ENCODE assay signal across 8 cellular contexts in genomic region chr1:209805875-209806760, GRCh38. TPM values are rescaled to one million over a fixed set of nuclear protein-coding genes. Genes with fewer than 3 reads are reported as not detected.
DNase-seq lines count a peak whose midpoint lies in the region; ATAC-seq and TF ChIP-seq lines count a peak whose summit lies in the region.

Gene IRF6 (minus strand): TSS chr1:209806142. CDS start chr1:209801413, 4,729 bp downstream.

- H3K27ac ChIP-seq in esophagus squamous epithelium = peak within 1 kb of the TSS; percentile 89 to 98 (median 97)
- H3K27ac ChIP-seq in naive thymus-derived CD4-positive, alpha-beta T cell (ENCODE audit: low read depth, low read length) = peak within 1 kb of the TSS; percentile 14

- H3K27me3 Mint-ChIP-seq in activated T-cell treated with anti-CD3 and anti-CD28 coated beads, Interleukin-2, amount 50 U/mL, for 4 hours (ENCODE audit: low read depth) = peaks cover 6% of the 10 kb centered on the region
- H3K27me3 Mint-ChIP-seq in naive thymus-derived CD4-positive, alpha-beta T cell = peaks cover 0 to 16% (median 10%) of the 10 kb centered on the region in 5 donors

- peak within 1 kb of the TSS; percentile 72 for H3K4me3 Mint-ChIP-seq in activated T-cell treated with anti-CD3 and anti-CD28 coated beads, Interleukin-2, amount 50 U/mL, for 4 hours
- H3K4me3 Mint-ChIP-seq in naive thymus-derived CD4-positive, alpha-beta T cell = peak within 1 kb of the TSS; percentile 59 to 97 (median 90)

- peak in 1 of 6 experiments; percentile 3 for TF ChIP-seq CTCF in esophagus squamous epithelium (IDR thresholded peaks at IDR 0.05)

- 10 to 13% methylated on average over 13 to 22 of the region's 46 CpGs for WGBS in esophagus squamous epithelium, 2 donors

- POLR2A ChIA-PET in naive thymus-derived CD4-positive, alpha-beta T cell (lab: Charles Lee) = interaction anchor here (1.1 to 1.9 kb wide), 3 partner anchors 17 to 23 kb away, joined by 4 to 11 read pairs (median 4); partner anchors contain the start of gene C1orf74

- DNase-seq in NCI-H345 treated with DMSO at 0.1 percent for 48 hours (lab: John Stamatoyannopoulos, UW; ENCODE audit: unreplicated experiment) = peak; percentile 71
- DNase-seq in activated T-cell treated with anti-CD3 and anti-CD28 coated beads, Interleukin-2, amount 50 U/mL, for 4 hours = peak; percentile 69
- peak; percentile 41 for DNase-seq in esophagus squamous epithelium (lab: John Stamatoyannopoulos, UW)
- DNase-seq in naive thymus-derived CD4-positive, alpha-beta T cell = peak in 8 of 9 donors; percentile 48 to 76 (median 70)
- DNase-seq in stimulated activated naive CD4-positive, alpha-beta T cell treated with Interleukin-2 at 50 U/mL for 16 hours (lab: John Stamatoyannopoulos, UW) = peak; percentile 31
- no peak for DNase-seq in middle frontal gyrus (ENCODE audit: extremely low spot score, low spot score)

- H3K36me3 Mint-ChIP-seq in activated T-cell treated with anti-CD3 and anti-CD28 coated beads, Interleukin-2, amount 50 U/mL, for 4 hours (ENCODE audit: insufficient read depth) = no peaks in the 10 kb centered on the region
- peaks cover 0 to 4% (median 0%) of the 10 kb centered on the region in 5 donors for H3K36me3 Mint-ChIP-seq in naive thymus-derived CD4-positive, alpha-beta T cell

- H3K4me1 ChIP-seq in esophagus squamous epithelium = peaks cover 6 to 82% (median 15%) of the 10 kb centered on the region in 3 donors
- peaks cover 0 to 6% of the 10 kb centered on the region in 2 donors for H3K4me1 ChIP-seq in naive thymus-derived CD4-positive, alpha-beta T cell (ENCODE audit: control insufficient read depth in 2 of 2, insufficient read depth in 2 of 2, low read length in 2 of 2)

- H3K9me3 ChIP-seq in esophagus squamous epithelium = no peaks in the 10 kb centered on the region
- no peaks in the 10 kb centered on the region for H3K9me3 ChIP-seq in naive thymus-derived CD4-positive, alpha-beta T cell (ENCODE audit: control insufficient read depth in 2 of 3, low read length in 3 of 3)

- peaks cover 11% of the 10 kb centered on the region for H3K4me1 Mint-ChIP-seq in activated T-cell treated with anti-CD3 and anti-CD28 coated beads, Interleukin-2, amount 50 U/mL, for 4 hours (ENCODE audit: low read depth)
- peaks cover 0 to 12% (median 9%) of the 10 kb centered on the region in 7 donors for H3K4me1 Mint-ChIP-seq in naive thymus-derived CD4-positive, alpha-beta T cell

- ATAC-seq in GM18502 (IDR thresholded peaks at IDR 0.05; ENCODE audit: poor library complexity, unreplicated experiment) = peak; percentile 94
- ATAC-seq in HG02970 (IDR thresholded peaks at IDR 0.05; ENCODE audit: low FRiP score, unreplicated experiment) = peak; percentile 87
- peak; percentile 84 to 88 for ATAC-seq in activated T-cell treated with anti-CD3 and anti-CD28 coated beads, Interleukin-2, amount 50 U/mL, for 4 hours
- ATAC-seq in naive thymus-derived CD4-positive, alpha-beta T cell = peak; percentile 95

- CTCF ChIA-PET in naive thymus-derived CD4-positive, alpha-beta T cell (lab: Charles Lee) = interaction anchor here (0.6 to 2.1 kb wide), 3 partner anchors 18 to 1562 kb away, joined by 3 to 6 read pairs (median 5); no protein-coding TSS in a partner anchor

- intact Hi-C loops in esophagus squamous epithelium (cut with DNase I) = no loop called here
- intact Hi-C loops in naive thymus-derived CD4-positive, alpha-beta T cell (cut with micrococcal nuclease) = loop anchor here (1.0 to 2.0 kb wide), 3 partner anchors 17 to 22 kb away; partner anchors contain the start of genes C1orf74 (in 1 of the 2) and UTP25 (in 1 of the 2)

- H3K4me3 ChIP-seq in esophagus squamous epithelium = peak within 1 kb of the TSS; percentile 60 to 79 (median 74)
- peak within 1 kb of the TSS; percentile 62 for H3K4me3 ChIP-seq in naive thymus-derived CD4-positive, alpha-beta T cell (ENCODE audit: low read length)

- H3K9me3 Mint-ChIP-seq in activated T-cell treated with anti-CD3 and anti-CD28 coated beads, Interleukin-2, amount 50 U/mL, for 4 hours = no peaks in the 10 kb centered on the region
- H3K9me3 Mint-ChIP-seq in naive thymus-derived CD4-positive, alpha-beta T cell = peaks cover 0 to 4% (median 0%) of the 10 kb centered on the region in 11 donors

- peaks cover 0 to 12% (median 0%) of the 10 kb centered on the region in 4 donors for H3K27me3 ChIP-seq in esophagus squamous epithelium
- H3K27me3 ChIP-seq in naive thymus-derived CD4-positive, alpha-beta T cell (ENCODE audit: control insufficient read depth in 2 of 2, insufficient read depth in 2 of 2, low read length in 2 of 2) = no peaks in the 10 kb centered on the region

- peak in 3 of 4 donors; percentile 94 to 99 (median 96) for TF ChIP-seq POLR2A in esophagus squamous epithelium (IDR thresholded peaks at IDR 0.05)

- H3K27ac Mint-ChIP-seq in naive thymus-derived CD4-positive, alpha-beta T cell = peak within 1 kb of the TSS in 8 of 9 donors; percentile 53 to 95 (median 87)

- H3K36me3 ChIP-seq in esophagus squamous epithelium = peaks cover 0 to 8% (median 0%) of the 10 kb centered on the region in 3 donors
- H3K36me3 ChIP-seq in naive thymus-derived CD4-positive, alpha-beta T cell (ENCODE audit: control insufficient read depth in 2 of 3, insufficient read depth in 3 of 3, low read length in 3 of 3) = no peaks in the 10 kb centered on the region

RNA-seq across cellular contexts. Expression of gene IRF6, which starts in this region (rescaled TPM):
- total RNA-seq in activated T-cell treated with anti-CD3 and anti-CD28 coated beads, Interleukin-2, amount 50 U/mL, for 4 hours = under 1 TPM; 0.11 to 0.15 (median 0.13) TPM
- total RNA-seq in esophagus squamous epithelium = 100 to 1,000 TPM in 2 of 4 donors, 10 to 100 TPM in 2; 94.8 to 110 (median 98.6) TPM
- 1 to 10 TPM in 2 of 5 experiments, under 1 TPM in 2, not detected in 1; 0.30 to 2.3 (median 0.97) TPM for total RNA-seq in naive thymus-derived CD4-positive, alpha-beta T cell
- polyA plus RNA-seq in naive thymus-derived CD4-positive, alpha-beta T cell = 1 to 10 TPM in 1 of 2 donors, under 1 TPM in 1; 0.41 to 1.6 TPM

Comparison
In these comparisons a context has a peak if more than half of its experiments do, and no peak if none do; other contexts are left out.
1. RNA of gene IRF6 (total RNA-seq): 94.8 to 110 TPM in esophagus squamous epithelium; 0.30 to 2.3 TPM in naive thymus-derived CD4-positive, alpha-beta T cell and 0.11 to 0.15 TPM in activated T-cell treated with anti-CD3 and anti-CD28 coated beads, Interleukin-2, amount 50 U/mL, for 4 hours; every median in the first group is over 10 times any median in the second.
2. Peak in DNase-seq and ATAC-seq in activated T-cell treated with anti-CD3 and anti-CD28 coated beads, Interleukin-2, amount 50 U/mL, for 4 hours; RNA of the gene not detected or under 1 TPM.
3. Peak in every context shown above with its lines, with median percentiles within 50 percentile points of each other: ATAC-seq.